Comparison of ENCODE assay signal across 13 cellular contexts in the genomic region with DNA sequence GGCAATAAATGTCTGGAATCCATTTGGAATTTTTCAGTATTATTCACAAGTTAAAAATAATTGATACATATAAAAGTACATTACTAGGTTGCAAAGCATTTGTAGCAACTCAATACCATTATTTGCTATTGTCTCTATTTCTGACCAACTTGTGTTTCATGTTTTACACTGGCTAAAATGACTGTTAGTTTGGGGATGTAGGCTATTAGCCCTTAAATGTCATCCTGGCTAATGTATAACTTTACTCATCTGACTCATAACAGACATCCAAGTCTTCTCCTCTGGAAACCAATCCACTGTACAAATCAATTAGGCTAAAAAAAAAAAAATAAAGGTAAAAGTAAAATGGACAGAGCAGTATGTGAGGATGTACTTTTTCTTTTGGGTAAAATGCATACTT. TPM values are rescaled to one million over a fixed set of nuclear protein-coding genes. Genes with fewer than 3 reads are reported as not detected.
A peak's percentile ranks its signal among the peaks of the same experiment; 100 is the strongest.
DNase-seq lines count a peak whose midpoint lies in the region; ATAC-seq and TF ChIP-seq lines count a peak whose summit lies in the region.
"Had no signal": no experiment of that assay in that cellular context is flagged by ENCODE, and none has a peak within 500 bp of the region (broad histone marks: within the 10 kb centered on the region; RNA-seq: fewer than 3 reads in every experiment).

No MANE protein-coding gene starts in this region.

- POLR2A ChIA-PET in HCT116 (lab: Charles Lee): no interaction called here

- CTCF ChIA-PET in HCT116 (lab: Charles Lee): no interaction called here

- H3K79me2 ChIP-seq in HCT116 (ENCODE audit: insufficient read depth, low read length): no peaks in the 10 kb centered on the region

- no peaks in the 10 kb centered on the region for H4K20me1 ChIP-seq in HCT116 (ENCODE audit: insufficient read depth)

- intact Hi-C loops in HCT116 (cut with micrococcal nuclease): no loop called here
- intact Hi-C loops in posterior vena cava (cut with DNase I): no loop called here

- no peaks in the 10 kb centered on the region for H3K9me3 ChIP-seq in HCT116 (ENCODE audit: control insufficient read depth in 1 of 2, insufficient read depth in 1 of 2, low read depth in 1 of 2, low read length in 2 of 2)
- H3K9me3 ChIP-seq: esophagus muscularis mucosa, pancreas, tibial artery had no signal

- no peaks in the 10 kb centered on the region for H3K9me2 ChIP-seq in HCT116 (ENCODE audit: insufficient read depth)

- RAD21 ChIA-PET in HCT116 (lab: Charles Lee; ENCODE audit: low non-redundant PET in 1 of 2, low total read pairs in 2 of 2, uncharacterized antibody in 2 of 2, unreplicated experiment in 2 of 2): no interaction called here

- no peak overlapping the region for H3K4me3 ChIP-seq in HCT116 (replicated peaks in 1 of 2; ENCODE audit: low read depth in 1 of 2, low read length in 2 of 2)
- H3K4me3 ChIP-seq: esophagus muscularis mucosa, pancreas, tibial artery had no signal

- H3K4me2 ChIP-seq in HCT116 (ENCODE audit: low read length): peak overlapping the region; percentile 24; the same call in 1 of the 2 replicates

- peaks cover 0 to 7% of the 10 kb centered on the region in 2 experiments; a peak in 2 of 4 replicates for H3K4me1 ChIP-seq in HCT116 (ENCODE audit: control insufficient read depth in 1 of 2, insufficient read depth in 2 of 2, low read length in 2 of 2)

- H3K27ac ChIP-seq in HCT116 (ENCODE audit: low read depth, low read length): no peak overlapping the region
- H3K27ac ChIP-seq: esophagus muscularis mucosa, pancreas had no signal

- H3K27me3 ChIP-seq in HCT116 (ENCODE audit: insufficient read depth, low read length): no peaks in the 10 kb centered on the region
- H3K27me3 ChIP-seq: esophagus muscularis mucosa, pancreas, tibial artery had no signal

- H3K9ac ChIP-seq in HCT116 (ENCODE audit: low read length): no peak overlapping the region

- no peak for TF ChIP-seq POLR2A in HCT116 (IDR thresholded peaks at IDR 0.05; ENCODE audit: borderline replicate concordance, extremely low read depth, insufficient read depth, insufficient read length)

- DNase-seq in HCT116 (ENCODE audit: low read depth, low spot score): no peak
- DNase-seq in left lobe of liver (ENCODE audit: low spot score): no peak
- no peak for DNase-seq in posterior vena cava (ENCODE audit: low spot score)
- DNase-seq in NAMALWA (ENCODE audit: low spot score): no peak
- DNase-seq in epidermal melanocyte (ENCODE audit: insufficient read length, low spot score): no peak
- no peak for DNase-seq in activated naive CD4-positive, alpha-beta T cell (lab: John Stamatoyannopoulos, UW)
- DNase-seq: activated CD8-positive, alpha-beta memory T cell treated with anti-CD3 and anti-CD28 coated beads, Interleukin-2, amount 50 U/mL, for 4 hours; NCI-H526; pancreas; tibial artery had no signal

- no TSS peak for BruUV-seq in HCT116 (replicated peaks; lab: Mats Ljungman, UMichigan)

- no peak for TF ChIP-seq RAD21 in HCT116 (IDR thresholded peaks at IDR 0.05; ENCODE audit: low read depth)

- no peak for TF ChIP-seq CTCF in HCT116 (IDR thresholded peaks at IDR 0.05 in 2 of 3, conservative IDR thresholded peaks at IDR 0.05 in 1 of 3; ENCODE audit: borderline replicate concordance in 1 of 3, insufficient read depth in 1 of 3, low read depth in 2 of 3, low read length in 2 of 3)

- ATAC-seq in GM18858 (IDR thresholded peaks at IDR 0.05; ENCODE audit: unreplicated experiment) (peak; percentile 43), HCT116 (no peak), HG03521 (IDR thresholded peaks at IDR 0.05; ENCODE audit: unreplicated experiment) (peak; percentile 43), left lobe of liver (peak; percentile 28)

- H2AFZ ChIP-seq in HCT116 (ENCODE audit: low read depth, low read length, poor library complexity, severe bottlenecking): no peak overlapping the region

- H3K36me3 ChIP-seq in HCT116 (ENCODE audit: control insufficient read depth in 1 of 2, insufficient read depth in 2 of 2, low read length in 2 of 2): no peaks in the 10 kb centered on the region
- H3K36me3 ChIP-seq: esophagus muscularis mucosa, pancreas, tibial artery had no signal

TF ChIP-seq in HCT116, 20 proteins besides CTCF, POLR2A, EP300 and RAD21:
- TF ChIP-seq CEBPB (IDR thresholded peaks at IDR 0.05; ENCODE audit: low read depth) (no peak), SRF (IDR thresholded peaks at IDR 0.05; ENCODE audit: low read depth) (no peak), MAX (IDR thresholded peaks at IDR 0.05) (no peak), JUND (IDR thresholded peaks at IDR 0.05) (no peak), EZH2phosphoT487 (IDR thresholded peaks at IDR 0.05; ENCODE audit: borderline replicate concordance) (no peak), EGR1 (IDR thresholded peaks at IDR 0.05; ENCODE audit: low read depth) (no peak), POLR2AphosphoS5 (IDR thresholded peaks at IDR 0.05; ENCODE audit: low read depth, low read length) (no peak), TCF7L2 (IDR thresholded peaks at IDR 0.05; ENCODE audit: borderline replicate concordance, extremely low read depth, insufficient read depth, insufficient read length) (no peak), EZH2 (IDR thresholded peaks at IDR 0.05) (no peak), SP1 (IDR thresholded peaks at IDR 0.05; ENCODE audit: low read depth) (no peak), FOSL1 (IDR thresholded peaks at IDR 0.05; ENCODE audit: low read depth) (no peak), ATF3 (IDR thresholded peaks at IDR 0.05) (no peak), YY1 (IDR thresholded peaks at IDR 0.05; ENCODE audit: extremely low read depth, insufficient replicate concordance, low read depth, low read length) (no peak), ZFX (IDR thresholded peaks at IDR 0.05) (no peak), ELF1 (IDR thresholded peaks at IDR 0.05; ENCODE audit: borderline replicate concordance, low read depth) (no peak), SIN3A (IDR thresholded peaks at IDR 0.05; ENCODE audit: low read depth) (no peak)
- TF ChIP-seq, protein P1, sequence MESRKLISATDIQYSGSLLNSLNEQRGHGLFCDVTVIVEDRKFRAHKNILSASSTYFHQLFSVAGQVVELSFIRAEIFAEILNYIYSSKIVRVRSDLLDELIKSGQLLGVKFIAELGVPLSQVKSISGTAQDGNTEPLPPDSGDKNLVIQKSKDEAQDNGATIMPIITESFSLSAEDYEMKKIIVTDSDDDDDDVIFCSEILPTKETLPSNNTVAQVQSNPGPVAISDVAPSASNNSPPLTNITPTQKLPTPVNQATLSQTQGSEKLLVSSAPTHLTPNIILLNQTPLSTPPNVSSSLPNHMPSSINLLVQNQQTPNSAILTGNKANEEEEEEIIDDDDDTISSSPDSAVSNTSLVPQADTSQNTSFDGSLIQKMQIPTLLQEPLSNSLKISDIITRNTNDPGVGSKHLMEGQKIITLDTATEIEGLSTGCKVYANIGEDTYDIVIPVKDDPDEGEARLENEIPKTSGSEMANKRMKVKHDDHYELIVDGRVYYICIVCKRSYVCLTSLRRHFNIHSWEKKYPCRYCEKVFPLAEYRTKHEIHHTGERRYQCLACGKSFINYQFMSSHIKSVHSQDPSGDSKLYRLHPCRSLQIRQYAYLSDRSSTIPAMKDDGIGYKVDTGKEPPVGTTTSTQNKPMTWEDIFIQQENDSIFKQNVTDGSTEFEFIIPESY (IDR thresholded peaks at IDR 0.05; ENCODE audit: extremely low read depth, insufficient replicate concordance, low read length): no peak
TF ChIP-seq in HCT116: peak in this region for 0.

RNA-seq across cellular contexts. Expression of gene MEGF9, which starts 20.7 kb away (rescaled TPM):
- total RNA-seq in HCT116 (2021; ENCODE audit: unreplicated experiment): 8.3 TPM
- 2.7 and 3.6 TPM in 2 replicates for polyA plus RNA-seq in HCT116 (2012)
- total RNA-seq in left lobe of liver: 26.4 TPM
- total RNA-seq in posterior vena cava: 10 to 100 TPM; 18.4 to 19.9 TPM
